ENCODE assay signal across 8 cellular contexts in genomic region chr12:118061876-118062791, GRCh38. TPM values are rescaled to one million over a fixed set of nuclear protein-coding genes. Genes with fewer than 3 reads are reported as not detected.
A peak's percentile ranks its signal among the peaks of the same experiment; 100 is the strongest.
DNase-seq lines count a peak whose midpoint lies in the region; ATAC-seq and TF ChIP-seq lines count a peak whose summit lies in the region.

No MANE protein-coding gene starts in this region.

- H3K27ac ChIP-seq in fibroblast of lung (ENCODE audit: insufficient read depth, low read length), result peak overlapping the region; percentile 96
- H3K27ac ChIP-seq in muscle layer of duodenum (ENCODE audit: low read length), result peak overlapping the region; percentile 98

- H3K36me3 Mint-ChIP-seq in activated CD8-positive, alpha-beta T cell treated with anti-CD3 and anti-CD28 coated beads, Interleukin-2, amount 10 ng/mL, durations not matched to agents 7 days and 5 days (ENCODE audit: low read depth), result peaks cover 17% of the 10 kb centered on the region

- H3K4me1 ChIP-seq in fibroblast of lung (ENCODE audit: control insufficient read depth, extremely low read depth, insufficient read depth, low read length) (peaks cover 3% of the 10 kb centered on the region), muscle layer of duodenum (ENCODE audit: control insufficient read depth in 1 of 2, insufficient read depth in 2 of 2, low read length in 2 of 2) (peaks cover 10 to 13% of the 10 kb centered on the region in 2 donors)

- H3K36me3 ChIP-seq in fibroblast of lung (ENCODE audit: control insufficient read depth, insufficient read depth, low read length) (no peaks in the 10 kb centered on the region), muscle layer of duodenum (ENCODE audit: control insufficient read depth in 1 of 2, insufficient read depth in 2 of 2, low read length in 2 of 2) (no peaks in the 10 kb centered on the region)

- H2AFZ ChIP-seq in fibroblast of lung (ENCODE audit: low read length), result peak overlapping the region; percentile 58

- peak overlapping the region; percentile 91 for H3K9ac ChIP-seq in fibroblast of lung (ENCODE audit: insufficient read depth, low read length)

- peak overlapping the region; percentile 94 for H3K4me3 Mint-ChIP-seq in activated CD8-positive, alpha-beta T cell treated with anti-CD3 and anti-CD28 coated beads, Interleukin-2, amount 10 ng/mL, durations not matched to agents 7 days and 5 days

- H3K4me3 ChIP-seq in fibroblast of lung (replicated peaks in 1 of 4; ENCODE audit: control extremely low read depth in 1 of 4, insufficient read depth in 1 of 4, low read depth in 3 of 4, low read length in 4 of 4) (peak overlapping the region; percentile 74 to 90 (median 88)), muscle layer of duodenum (ENCODE audit: low read depth in 1 of 2, low read length in 2 of 2) (peak overlapping the region; percentile 79 to 92)

- H3K27ac Mint-ChIP-seq in activated CD8-positive, alpha-beta T cell treated with anti-CD3 and anti-CD28 coated beads, Interleukin-2, amount 10 ng/mL, durations not matched to agents 7 days and 5 days, result peak overlapping the region; percentile 94

- no peaks in the 10 kb centered on the region for H4K20me1 ChIP-seq in fibroblast of lung (ENCODE audit: control insufficient read depth, extremely low read depth, insufficient read depth, low read length)

- H3K4me2 ChIP-seq in fibroblast of lung (ENCODE audit: extremely low read depth, insufficient read depth, low read length), result peak overlapping the region; percentile 98

- no peak for TF ChIP-seq CTCF in fibroblast of lung (conservative IDR thresholded peaks at IDR 0.05 in 1 of 2, IDR thresholded peaks at IDR 0.05 in 1 of 2; ENCODE audit: low read depth in 1 of 2, low read length in 2 of 2)

- no peaks in the 10 kb centered on the region for H3K27me3 Mint-ChIP-seq in activated CD8-positive, alpha-beta T cell treated with anti-CD3 and anti-CD28 coated beads, Interleukin-2, amount 10 ng/mL, durations not matched to agents 7 days and 5 days (ENCODE audit: low read depth)

- H3K4me1 Mint-ChIP-seq in activated CD8-positive, alpha-beta T cell treated with anti-CD3 and anti-CD28 coated beads, Interleukin-2, amount 10 ng/mL, durations not matched to agents 7 days and 5 days (ENCODE audit: low read depth), result peaks cover 67% of the 10 kb centered on the region

- DNase-seq in NCI-H1436 (lab: John Stamatoyannopoulos, UW) (peak; percentile 32), NCI-H1436 treated with DMSO at 0.1 percent for 48 hours (lab: John Stamatoyannopoulos, UW) (no peak), Kasumi-1 (lab: John Stamatoyannopoulos, UW) (peak; percentile 60 to 67), fibroblast of lung (ENCODE audit: low read depth in 2 of 2) (peak; percentile 61 to 70), ureter (ENCODE audit: low spot score) (peak; percentile 64)
- peak; percentile 30 for DNase-seq in activated CD8-positive, alpha-beta T cell treated with anti-CD3 and anti-CD28 coated beads, Interleukin-2, amount 10 ng/mL, durations not matched to agents 7 days and 5 days

- H3K27me3 ChIP-seq in fibroblast of lung (ENCODE audit: control insufficient read depth, insufficient read depth, low read length) (no peaks in the 10 kb centered on the region), muscle layer of duodenum (ENCODE audit: low read depth, low read length) (no peaks in the 10 kb centered on the region)

- H3K79me2 ChIP-seq in fibroblast of lung (ENCODE audit: control insufficient read depth, insufficient read depth, low read length), result peaks cover 41% of the 10 kb centered on the region

- peak; percentile 18 for ATAC-seq in activated CD8-positive, alpha-beta T cell treated with anti-CD3 and anti-CD28 coated beads, Interleukin-2, amount 10 ng/mL, durations not matched to agents 7 days and 5 days
- no peak for ATAC-seq in HG02678 (IDR thresholded peaks at IDR 0.05; ENCODE audit: unreplicated experiment)

- CTCF ChIA-PET in activated CD8-positive, alpha-beta T cell treated with anti-CD3 and anti-CD28 coated beads, Interleukin-2, amount 10 ng/mL, durations not matched to agents 7 days and 5 days (lab: Charles Lee), result interaction anchor here (1.0 to 3.5 kb wide), 3 partner anchors 187 to 316 kb away, joined by 3 to 11 read pairs (median 5); partner anchors contain the start of gene SUDS3

- no peaks in the 10 kb centered on the region for H3K9me3 Mint-ChIP-seq in activated CD8-positive, alpha-beta T cell treated with anti-CD3 and anti-CD28 coated beads, Interleukin-2, amount 10 ng/mL, durations not matched to agents 7 days and 5 days (ENCODE audit: insufficient read depth)

- POLR2A ChIA-PET in activated CD8-positive, alpha-beta T cell treated with anti-CD3 and anti-CD28 coated beads, Interleukin-2, amount 10 ng/mL, durations not matched to agents 7 days and 5 days (lab: Charles Lee), result interaction anchor here (0.8 to 1.8 kb wide), 5 partner anchors 14 to 314 kb away, joined by 3 to 8 read pairs (median 4); partner anchors contain the start of genes RFC5 and SUDS3

- H3K9me3 ChIP-seq in fibroblast of lung (ENCODE audit: control insufficient read depth, insufficient read depth, low read depth, low read length) (no peaks in the 10 kb centered on the region), muscle layer of duodenum (ENCODE audit: control insufficient read depth in 1 of 2, low read length in 2 of 2) (no peaks in the 10 kb centered on the region)

RNA-seq across cellular contexts. Expression of gene WSB2, which starts 1.2 kb away (rescaled TPM):
- 10 to 100 TPM; 44.6 to 45.0 TPM for total RNA-seq in activated CD8-positive, alpha-beta T cell treated with anti-CD3 and anti-CD28 coated beads, Interleukin-2, amount 10 ng/mL, durations not matched to agents 7 days and 5 days
- total RNA-seq in fibroblast of lung, result 77.3 and 122 TPM in 2 replicates
- 118 and 162 TPM in 2 replicates for polyA plus RNA-seq in fibroblast of lung
- polyA plus RNA-seq in fibroblast of lung (2012), result 75.3 and 104 TPM in 2 replicates
- 313 and 497 TPM in 2 replicates for polyA minus RNA-seq in fibroblast of lung (ENCODE audit: low replicate concordance)
- total RNA-seq in ureter, result 73.5 TPM

RNA-seq across cellular contexts. Expression of gene VSIG10, which starts 41.7 kb away (rescaled TPM):
- total RNA-seq in activated CD8-positive, alpha-beta T cell treated with anti-CD3 and anti-CD28 coated beads, Interleukin-2, amount 10 ng/mL, durations not matched to agents 7 days and 5 days, result 1 to 10 TPM; 7.5 to 8.2 TPM
- total RNA-seq in fibroblast of lung (26.5 and 31.7 TPM in 2 replicates), ureter (37.2 TPM)
- 9.1 and 12.8 TPM in 2 replicates for polyA plus RNA-seq in fibroblast of lung
- polyA plus RNA-seq in fibroblast of lung (2012), result 8.9 and 14.3 TPM in 2 replicates
- 42.9 and 47.3 TPM in 2 replicates for polyA minus RNA-seq in fibroblast of lung (ENCODE audit: low replicate concordance)

RNA-seq across cellular contexts. Expression of gene RFC5, which starts 45.6 kb away (rescaled TPM):
- total RNA-seq in activated CD8-positive, alpha-beta T cell treated with anti-CD3 and anti-CD28 coated beads, Interleukin-2, amount 10 ng/mL, durations not matched to agents 7 days and 5 days, result 10 to 100 TPM; 52.5 to 57.6 TPM
- 9.9 and 10.5 TPM in 2 replicates for total RNA-seq in fibroblast of lung
- 9.8 and 19.3 TPM in 2 replicates for polyA plus RNA-seq in fibroblast of lung
- polyA plus RNA-seq in fibroblast of lung (2012), result 7.4 and 15.9 TPM in 2 replicates
- polyA minus RNA-seq in fibroblast of lung (ENCODE audit: low replicate concordance), result 3.5 and 6.5 TPM in 2 replicates
- 18.4 TPM for total RNA-seq in ureter
